Comparison of ENCODE assay signal across 8 cellular contexts in genomic region chr4:1309261-1310010, GRCh38. TPM values are rescaled to one million over a fixed set of nuclear protein-coding genes. Genes with fewer than 3 reads are reported as not detected.
DNase-seq lines count a peak whose midpoint lies in the region; TF ChIP-seq lines count a peak whose summit lies in the region.

No MANE protein-coding gene starts in this region.

- H2AFZ ChIP-seq in mesenchymal stem cell (ENCODE audit: low read depth, low read length): no peak overlapping the region

- H3K27me3 ChIP-seq in HUES48 (ENCODE audit: control insufficient read depth, insufficient read depth, low read length): no peaks in the 10 kb centered on the region
- no peaks in the 10 kb centered on the region for H3K27me3 ChIP-seq in mesenchymal stem cell (ENCODE audit: control insufficient read depth in 1 of 2, insufficient read depth in 1 of 2, low read length in 2 of 2)

- peak overlapping the region; percentile 71 for H2BK5ac ChIP-seq in mesenchymal stem cell (ENCODE audit: low read depth, low read length, poor library complexity, severe bottlenecking)

- intact Hi-C loops in Calu3 (cut with micrococcal nuclease; ENCODE audit: unreplicated experiment): no loop called here

- peak overlapping the region; percentile 23 for H2AK5ac ChIP-seq in mesenchymal stem cell (ENCODE audit: low read length, severe bottlenecking)

- H3K4me2 ChIP-seq in mesenchymal stem cell (ENCODE audit: low read length, poor library complexity, severe bottlenecking): peak overlapping the region; percentile 72

- no peak overlapping the region for H3K23ac ChIP-seq in mesenchymal stem cell (ENCODE audit: low read length in 2 of 2)

- no TSS peak for BruUV-seq in Calu3 (replicated peaks; lab: Mats Ljungman, UMichigan)

- peaks cover 20% of the 10 kb centered on the region for H3K4me1 Mint-ChIP-seq in Calu3 (ENCODE audit: low read depth, unreplicated experiment)

- peaks cover 15% of the 10 kb centered on the region; the same call in 1 of the 2 replicates for H3K4me1 ChIP-seq in HUES48 (ENCODE audit: control insufficient read depth, insufficient read depth, low read length)
- H3K4me1 ChIP-seq in mesenchymal stem cell (ENCODE audit: control insufficient read depth, insufficient read depth, low read depth, low read length): peaks cover 29% of the 10 kb centered on the region

- TF ChIP-seq POLR2A in GM18526 (IDR thresholded peaks at IDR 0.05; ENCODE audit: extremely low read depth, insufficient read length): peak; percentile 10

- no peaks in the 10 kb centered on the region for H3K27me3 Mint-ChIP-seq in Calu3 (ENCODE audit: unreplicated experiment)

- CTCF ChIA-PET in Calu3 (lab: Charles Lee): no interaction called here

- H3K27ac ChIP-seq in HUES48 (ENCODE audit: low read depth, low read length) (peak overlapping the region; percentile 84), mesenchymal stem cell (ENCODE audit: low read length, poor library complexity, severe bottlenecking) (peak overlapping the region; percentile 88)

- H3K36me3 ChIP-seq in HUES48 (ENCODE audit: control insufficient read depth, insufficient read depth, low read length) (peaks cover 29% of the 10 kb centered on the region), mesenchymal stem cell (ENCODE audit: control insufficient read depth in 1 of 2, insufficient read depth in 2 of 2, low read depth in 1 of 2, low read length in 2 of 2) (peaks cover 44 to 55% of the 10 kb centered on the region in 2 experiments)

- peak overlapping the region; percentile 46 for H3K9ac ChIP-seq in HUES48 (ENCODE audit: low read depth, low read length)
- peak overlapping the region; percentile 85 for H3K9ac ChIP-seq in mesenchymal stem cell (ENCODE audit: low read length)

- H3K9me3 Mint-ChIP-seq in Calu3 (ENCODE audit: low read depth, unreplicated experiment): no peaks in the 10 kb centered on the region

- H3K4ac ChIP-seq in mesenchymal stem cell (ENCODE audit: low read depth in 1 of 2, low read length in 2 of 2): peak overlapping the region; percentile 18 to 60

- no peak overlapping the region for H2BK12ac ChIP-seq in mesenchymal stem cell (ENCODE audit: low read length in 2 of 2)

- H3K36me3 Mint-ChIP-seq in Calu3 (ENCODE audit: insufficient read depth, unreplicated experiment): peaks cover 26% of the 10 kb centered on the region

- TF ChIP-seq CTCF in Calu3 (IDR thresholded peaks at IDR 0.05; ENCODE audit: unreplicated experiment): no peak

- H3K4me3 Mint-ChIP-seq in Calu3 (ENCODE audit: low read depth, unreplicated experiment): no peak overlapping the region

- no peak overlapping the region for H2BK120ac ChIP-seq in mesenchymal stem cell (ENCODE audit: low read depth, low read length)

- no peak overlapping the region for H3K14ac ChIP-seq in mesenchymal stem cell (ENCODE audit: low read length in 2 of 2)

- peak overlapping the region; percentile 52 to 84 for H3K18ac ChIP-seq in mesenchymal stem cell (ENCODE audit: low read depth in 1 of 2, low read length in 2 of 2)

- peak overlapping the region; percentile 73 for H4K8ac ChIP-seq in mesenchymal stem cell (ENCODE audit: low read length)

- H3K4me3 ChIP-seq in HUES48 (ENCODE audit: low read depth, low read length) (peak overlapping the region; percentile 47), mesenchymal stem cell (ENCODE audit: insufficient read depth in 1 of 2, low read depth in 1 of 2, low read length in 2 of 2) (peak overlapping the region; percentile 45 to 80)

- 15% methylated on average over 35 of the region's 36 CpGs for WGBS in mesenchymal stem cell

- DNase-seq in activated T-cell treated with anti-CD3 and anti-CD28 coated beads for 4 hours: peak; percentile 15
- DNase-seq in epidermal melanocyte (ENCODE audit: insufficient read length, low spot score): peak; percentile 99
- DNase-seq in mesenchymal stem cell: peak; percentile 96
- DNase-seq in stimulated activated CD8-positive, alpha-beta memory T cell treated with anti-CD3 and anti-CD28 coated beads, Interleukin-12 subunit alpha, Interleukin-12 subunit beta, amount 100 ng/mL, for 1 hour (ENCODE audit: low read depth): peak; percentile 21
- DNase-seq in NCI-H1436 (lab: John Stamatoyannopoulos, UW): no peak
- no peak for DNase-seq in Calu3

- no peak overlapping the region for H2BK15ac ChIP-seq in mesenchymal stem cell (ENCODE audit: low read depth, poor library complexity, severe bottlenecking)

- peak overlapping the region; percentile 46 for H4K91ac ChIP-seq in mesenchymal stem cell (ENCODE audit: low read length)

- H3K9me3 ChIP-seq in HUES48 (ENCODE audit: control insufficient read depth, insufficient read depth, low read length) (no peaks in the 10 kb centered on the region), mesenchymal stem cell (ENCODE audit: control insufficient read depth, low read length) (no peaks in the 10 kb centered on the region)

- H3K79me1 ChIP-seq in mesenchymal stem cell (replicated peaks; ENCODE audit: low read length, poor library complexity, severe bottlenecking): peaks cover 26% of the 10 kb centered on the region

- no peak overlapping the region for H3K27ac Mint-ChIP-seq in Calu3 (ENCODE audit: unreplicated experiment)

RNA-seq across cellular contexts. Expression of gene MAEA, which starts 19.7 kb away (rescaled TPM):
- 37.6 TPM for polyA plus RNA-seq in mesenchymal stem cell (2013, experiment 1 of 2)
- polyA plus RNA-seq in mesenchymal stem cell (2013, experiment 2 of 2): 37.1 TPM
- total RNA-seq in Calu3 (2022): 59.0 and 59.6 TPM in 2 replicates

RNA-seq across cellular contexts. Expression of gene UVSSA, which starts 37.6 kb away (rescaled TPM):
- polyA plus RNA-seq in mesenchymal stem cell (2013, experiment 1 of 2): 4.8 TPM
- polyA plus RNA-seq in mesenchymal stem cell (2013, experiment 2 of 2): 4.3 TPM
- 19.9 and 22.6 TPM in 2 replicates for total RNA-seq in Calu3 (2022)

Comparison
In these comparisons a context has a peak if more than half of its experiments do, and no peak if none do; other contexts are left out.
1. DNase-seq: peak in activated T-cell treated with anti-CD3 and anti-CD28 coated beads for 4 hours (single experiment), epidermal melanocyte (single experiment), mesenchymal stem cell (single experiment) and stimulated activated CD8-positive, alpha-beta memory T cell treated with anti-CD3 and anti-CD28 coated beads, Interleukin-12 subunit alpha, Interleukin-12 subunit beta, amount 100 ng/mL, for 1 hour (single experiment); none in NCI-H1436 (single experiment) and Calu3 (single experiment).